ENCODE assay signal across 9 cellular contexts in genomic region chr12:101857043-101857558, GRCh38. TPM values are rescaled to one million over a fixed set of nuclear protein-coding genes. Genes with fewer than 3 reads are reported as not detected.
A peak's percentile ranks its signal among the peaks of the same experiment; 100 is the strongest.
DNase-seq lines count a peak whose midpoint lies in the region; ATAC-seq, FAIRE-seq and TF ChIP-seq lines count a peak whose summit lies in the region.
"Had no signal": no experiment of that assay in that cellular context is flagged by ENCODE, and none has a peak within 500 bp of the region (broad histone marks: within the 10 kb centered on the region; RNA-seq: fewer than 3 reads in every experiment).

No MANE protein-coding gene starts in this region.

- TF ChIP-seq RAD21 in A549 (conservative IDR thresholded peaks at IDR 0.05 in 1 of 2, IDR thresholded peaks at IDR 0.05 in 1 of 2): no peak

- CTCF ChIA-PET in A549 (lab: Yijun Ruan, JAX): interaction anchor here (1.0 kb wide), 1 partner anchor 17 kb away, joined by 3 read pairs; no protein-coding TSS in a partner anchor

- no peak for FAIRE-seq in A549 (lab: Jason Lieb, UNC)

- peak overlapping the region; percentile 49 for H3K4me2 ChIP-seq in A549

- 49% methylated on average over 1 of the region's 1 CpG for WGBS in A549 (ENCODE audit: missing lambda C conversion rate)

- peaks cover 37% of the 10 kb centered on the region for H3K4me1 ChIP-seq in A549

- POLR2A ChIA-PET in A549 (lab: Yijun Ruan, JAX): no interaction called here

- H3K4me3 ChIP-seq in A549: no peak overlapping the region
- H3K4me3 ChIP-seq in epithelial cell of proximal tubule (ENCODE audit: low read depth, low read length): no peak overlapping the region

- ATAC-seq in A549 (peak; percentile 68 to 73; a peak in 4 of 6 replicates), GM19463 (IDR thresholded peaks at IDR 0.05; ENCODE audit: unreplicated experiment) (peak; percentile 44), HG03565 (IDR thresholded peaks at IDR 0.05; ENCODE audit: unreplicated experiment) (peak; percentile 31)

- TF ChIP-seq POLR2A in A549 (IDR thresholded peaks at IDR 0.05; ENCODE audit: low read length): no peak

- H3K27ac ChIP-seq in A549: peak overlapping the region; percentile 48 to 78; a peak in 5 of 6 replicates

- no peak for TF ChIP-seq CTCF in A549 (IDR thresholded peaks at IDR 0.05)
- TF ChIP-seq CTCF in epithelial cell of proximal tubule (conservative IDR thresholded peaks at IDR 0.05; ENCODE audit: low read depth, low read length): no peak

- H3K9me3 ChIP-seq in A549: no peaks in the 10 kb centered on the region

- DNase-seq in A549 (ENCODE audit: low read depth in 1 of 2, low spot score in 1 of 2) (peak in 1 of 2 experiments; percentile 42), epithelial cell of proximal tubule (ENCODE audit: low read depth) (peak; percentile 39), NCI-H2171 (lab: John Stamatoyannopoulos, UW) (no peak), SHP77 treated with DMSO at 0.1 percent for 48 hours (lab: John Stamatoyannopoulos, UW) (no peak), cerebellar cortex (ENCODE audit: low spot score) (no peak)
- DNase-seq in activated CD4-positive, alpha-beta T cell treated with anti-CD3 and anti-CD28 coated beads, Interleukin-2, amount 50 U/mL, for 4 hours: no peak
- DNase-seq: DND-41 had no signal

- no peak for TF ChIP-seq EP300 in A549 (IDR thresholded peaks at IDR 0.05)

TF ChIP-seq in A549, 52 proteins besides CTCF, POLR2A, EP300 and RAD21:
- TF ChIP-seq USF2 (IDR thresholded peaks at IDR 0.05) (no peak), POLR2AphosphoS2 (conservative IDR thresholded peaks at IDR 0.05; ENCODE audit: low read length) (no peak), FOSL2 (IDR thresholded peaks at IDR 0.05) (no peak), FOSL2 (CRISPR knock-in tag; IDR thresholded peaks at IDR 0.05) (peak; percentile 74), CEBPB (IDR thresholded peaks at IDR 0.05) (peak in 1 of 2 experiments; percentile 69; a peak in 1 of 4 replicates), JUNB (IDR thresholded peaks at IDR 0.05) (peak; percentile 39; the same call in 1 of the 2 replicates)

RNA-seq across cellular contexts. Expression of gene DRAM1, which starts 20.3 kb away (rescaled TPM):
- 28.0 and 31.1 TPM in 2 replicates for polyA plus RNA-seq in A549 (2011; rRNA removed)
- 7.8 and 11.0 TPM in 2 replicates for polyA plus RNA-seq in A549 (2012; cell fraction: cytosol; rRNA removed)
- 3.5 and 5.3 TPM in 2 replicates for polyA plus RNA-seq in A549 (2012; cell fraction: nucleus; rRNA removed)
- polyA plus RNA-seq in A549 (2017; fragmentation: RNase III; extraction: RNeasy Plus Mini Kit Qiagen cat#74134 plus additional on column Dnase treatment): 39.1 to 41.2 TPM (median 41.0 TPM) in 3 replicates
- polyA minus RNA-seq in A549 (2011; rRNA and poly(A)+ RNA removed): 15.9 and 18.7 TPM in 2 replicates
- 16.1 and 21.5 TPM in 2 replicates for total RNA-seq in epithelial cell of proximal tubule

RNA-seq across cellular contexts. Expression of gene GNPTAB, which starts 26.3 kb away (rescaled TPM):
- 29.3 and 35.2 TPM in 2 replicates for polyA plus RNA-seq in A549 (2011; rRNA removed)
- 7.8 and 9.8 TPM in 2 replicates for polyA plus RNA-seq in A549 (2012; cell fraction: cytosol; rRNA removed)
- 5.2 and 9.7 TPM in 2 replicates for polyA plus RNA-seq in A549 (2012; cell fraction: nucleus; rRNA removed)
- 18.8 to 20.3 TPM (median 19.1 TPM) in 3 replicates for polyA plus RNA-seq in A549 (2017; fragmentation: RNase III; extraction: RNeasy Plus Mini Kit Qiagen cat#74134 plus additional on column Dnase treatment)
- 27.0 and 28.0 TPM in 2 replicates for polyA minus RNA-seq in A549 (2011; rRNA and poly(A)+ RNA removed)
- total RNA-seq in epithelial cell of proximal tubule: 15.2 and 24.7 TPM in 2 replicates
